Comparison of ENCODE assay signal across 8 cellular contexts in the genomic region with DNA sequence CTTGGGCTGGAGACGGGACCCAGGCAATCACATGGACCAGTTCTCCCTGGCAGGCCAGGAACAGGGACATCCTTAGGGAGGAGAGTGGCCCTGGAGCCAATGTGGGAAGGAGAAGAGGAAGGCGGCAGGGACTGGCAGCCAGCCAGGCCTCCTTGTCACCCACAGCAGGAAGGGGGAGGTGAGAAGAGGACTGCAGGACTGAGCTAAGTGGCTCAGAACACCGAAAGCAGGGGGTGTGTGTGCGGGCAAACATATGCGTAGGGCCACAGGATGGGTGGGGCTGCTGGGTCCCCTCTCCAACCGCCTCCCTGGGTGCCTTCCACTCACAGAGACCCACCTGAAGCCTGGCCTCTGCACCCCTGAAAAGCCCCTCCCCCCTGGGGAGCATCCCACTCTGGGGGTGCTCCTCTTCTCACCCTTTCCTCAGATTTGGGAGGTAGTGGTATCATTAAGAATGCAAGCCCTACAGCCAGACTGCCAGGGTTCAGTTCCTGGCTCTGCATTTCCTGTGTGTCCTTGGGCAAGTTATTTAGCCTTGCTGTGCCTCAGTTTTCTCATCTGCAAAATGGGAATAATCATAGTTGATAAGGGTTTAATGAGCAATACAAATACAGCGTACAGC. TPM values are rescaled to one million over a fixed set of nuclear protein-coding genes. Genes with fewer than 3 reads are reported as not detected.
A peak's percentile ranks its signal among the peaks of the same experiment; 100 is the strongest.
DNase-seq lines count a peak whose midpoint lies in the region; FAIRE-seq and TF ChIP-seq lines count a peak whose summit lies in the region.

No MANE protein-coding gene starts in this region.

- no peak for TF ChIP-seq POLR2A in H54 (IDR thresholded peaks at IDR 0.05; ENCODE audit: low read depth, low read length)

- FAIRE-seq in H54 (lab: Jason Lieb, UNC), result no peak

- peak; percentile 20 for DNase-seq in NK-92 treated with Interleukin-12 subunit alpha and Interleukin-12 subunit beta, amount 100 ng/mL, for 24 hours (lab: John Stamatoyannopoulos, UW)
- DNase-seq in NK-92 (lab: John Stamatoyannopoulos, UW; ENCODE audit: unreplicated experiment), result no peak
- peak; percentile 83 for DNase-seq in NCI-H2107 treated with DMSO at 0.1 percent for 48 hours (lab: John Stamatoyannopoulos, UW; ENCODE audit: unreplicated experiment)
- DNase-seq in activated gamma-delta T cell treated with Interleukin-2 at 50 U/mL for 16 hours, result peak; percentile 51
- peak; percentile 83 for DNase-seq in mucosa of gallbladder (ENCODE audit: low spot score)
- no peak for DNase-seq in NCI-H748 (lab: John Stamatoyannopoulos, UW; ENCODE audit: unreplicated experiment)
- DNase-seq in H54 (ENCODE audit: insufficient read length, low spot score), result no peak
- DNase-seq in EL, result no peak

RNA-seq across cellular contexts. Expression of a gene that starts 8.1 kb away (rescaled TPM):
- 1.8 TPM for total RNA-seq in mucosa of gallbladder

RNA-seq across cellular contexts. Expression of a gene that starts 11.2 kb away (rescaled TPM):
- total RNA-seq in mucosa of gallbladder, result 2.0 TPM

RNA-seq across cellular contexts. Expression of a gene that starts 11.5 kb away (rescaled TPM):
- total RNA-seq in mucosa of gallbladder, result 54.2 TPM

RNA-seq across cellular contexts. Expression of a gene that starts 23.6 kb away (rescaled TPM):
- 202 TPM for total RNA-seq in mucosa of gallbladder

RNA-seq across cellular contexts. Expression of a gene that starts 39.4 kb away (rescaled TPM):
- 82.2 TPM for total RNA-seq in mucosa of gallbladder

Comparison
In these comparisons a context has a peak if more than half of its experiments do, and no peak if none do; other contexts are left out.
1. DNase-seq: peak in NK-92 treated with Interleukin-12 subunit alpha and Interleukin-12 subunit beta, amount 100 ng/mL, for 24 hours (single experiment), NCI-H2107 treated with DMSO at 0.1 percent for 48 hours (single experiment), activated gamma-delta T cell treated with Interleukin-2 at 50 U/mL for 16 hours (single experiment) and mucosa of gallbladder (single experiment); none in NK-92 (single experiment), NCI-H748 (single experiment), H54 (single experiment) and EL (single experiment).